In the genomic region with DNA sequence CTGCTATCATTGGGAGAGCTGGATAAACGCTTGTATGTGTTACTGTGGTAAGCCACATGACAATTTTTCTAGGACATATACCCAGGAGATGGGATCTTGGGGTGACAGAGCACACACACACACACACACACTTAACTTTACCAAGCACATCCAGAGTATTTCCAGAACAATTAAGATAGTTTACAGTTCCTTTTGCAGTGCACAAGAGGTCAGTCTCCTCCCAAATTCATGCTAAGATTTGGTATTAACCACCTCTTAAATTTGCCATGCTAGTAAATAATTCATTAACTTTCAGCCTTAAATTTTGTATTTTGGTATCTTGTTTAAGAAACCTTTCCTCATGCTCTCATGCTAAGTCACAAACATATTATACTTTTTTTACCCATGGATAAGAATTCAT, we compare ENCODE assay signal across 24 cellular contexts. TPM values are rescaled to one million over a fixed set of nuclear protein-coding genes. Genes with fewer than 3 reads are reported as not detected.
DNase-seq lines count a peak whose midpoint lies in the region; ATAC-seq, FAIRE-seq and TF ChIP-seq lines count a peak whose summit lies in the region.
"Had no signal": no experiment of that assay in that cellular context is flagged by ENCODE, and none has a peak within 500 bp of the region (broad histone marks: within the 10 kb centered on the region; RNA-seq: fewer than 3 reads in every experiment).

No MANE protein-coding gene starts in this region.

- BruUV-seq in A673 (replicated peaks; lab: Mats Ljungman, UMichigan): no TSS peak

- no peaks in the 10 kb centered on the region for H3K4me1 ChIP-seq in A673 (ENCODE audit: insufficient read depth, low read length, poor library complexity, severe bottlenecking)
- peaks cover 0 to 5% of the 10 kb centered on the region in 2 donors for H3K4me1 ChIP-seq in kidney (ENCODE audit: control insufficient read depth in 1 of 2, insufficient read depth in 1 of 2, low read depth in 1 of 2, low read length in 2 of 2)
- H3K4me1 ChIP-seq in uterus: no peaks in the 10 kb centered on the region
- H3K4me1 ChIP-seq: spleen, tibial nerve had no signal

- TF ChIP-seq CTCF in A673 (conservative IDR thresholded peaks at IDR 0.05; ENCODE audit: low read depth, low read length): peak; percentile 30; the same call in 1 of the 2 replicates
- no peak for TF ChIP-seq CTCF in cardiac fibroblast (IDR thresholded peaks at IDR 0.05; ENCODE audit: low read depth, low read length)
- peak; percentile 11 for TF ChIP-seq CTCF in kidney (IDR thresholded peaks at IDR 0.05; ENCODE audit: borderline replicate concordance, extremely low read depth, insufficient read depth)
- TF ChIP-seq CTCF in uterus (IDR thresholded peaks at IDR 0.05): no peak

- H3K4me3 ChIP-seq in A673 (ENCODE audit: low read depth, low read length, poor library complexity, severe bottlenecking) (no peak overlapping the region), cardiac fibroblast (replicated peaks in 1 of 2; ENCODE audit: low read depth in 2 of 2, low read length in 2 of 2) (no peak overlapping the region), kidney (ENCODE audit: low read length in 2 of 2) (no peak overlapping the region), uterus (no peak overlapping the region)
- H3K4me3 ChIP-seq: esophagus muscularis mucosa, spleen, stomach, tibial nerve had no signal

- H3K27me3 ChIP-seq in A673 (replicated peaks; ENCODE audit: insufficient read depth, low read depth, low read length, poor library complexity) (no peaks in the 10 kb centered on the region), uterus (no peaks in the 10 kb centered on the region)
- H3K27me3 ChIP-seq: esophagus muscularis mucosa, spleen, stomach, tibial nerve had no signal

- FAIRE-seq in kidney (lab: Jason Lieb, UNC): no peak
- FAIRE-seq: astrocyte, D721Med, TTC549 had no signal

- CTCF ChIA-PET in A673 (lab: Charles Lee): no interaction called here

- H3K36me3 ChIP-seq in A673 (ENCODE audit: insufficient read depth, low read length, poor library complexity, severe bottlenecking): no peaks in the 10 kb centered on the region
- H3K36me3 ChIP-seq in kidney (ENCODE audit: control insufficient read depth in 1 of 2, insufficient read depth in 2 of 2, low read length in 2 of 2): no peaks in the 10 kb centered on the region
- no peaks in the 10 kb centered on the region for H3K36me3 ChIP-seq in uterus
- H3K36me3 ChIP-seq: esophagus muscularis mucosa, spleen, stomach, tibial nerve had no signal

- DNase-seq in A673 (ENCODE audit: low spot score) (no peak), LHCN-M2 (ENCODE audit: low read depth) (peak; percentile 9), cardiac fibroblast (ENCODE audit: low read depth in 2 of 2) (peak; percentile 20 to 35), kidney (no peak), uterus (no peak), occipital lobe (lab: John Stamatoyannopoulos, UW) (no peak), OCI-M2 (lab: John Stamatoyannopoulos, UW; ENCODE audit: unreplicated experiment) (no peak)
- DNase-seq: activated T-cell treated with anti-CD3 and anti-CD28 coated beads, Interleukin-2, amount 50 U/mL, for 72 hours; H7; left colon; mesendoderm; NCI-H146; NCI-H2171; spleen; stomach had no signal

- POLR2A ChIA-PET in A673 (lab: Charles Lee; ENCODE audit: low non-redundant PET): no interaction called here

- H3K9ac ChIP-seq in kidney (ENCODE audit: low read length in 2 of 2): no peak overlapping the region

- H3K9me3 ChIP-seq in A673 (ENCODE audit: low read depth, low read length, poor library complexity, severe bottlenecking): no peaks in the 10 kb centered on the region
- no peaks in the 10 kb centered on the region for H3K9me3 ChIP-seq in kidney (ENCODE audit: control insufficient read depth in 1 of 2, low read length in 2 of 2)
- H3K9me3 ChIP-seq in uterus: no peaks in the 10 kb centered on the region
- H3K9me3 ChIP-seq: esophagus muscularis mucosa, spleen, stomach, tibial nerve had no signal

- TF ChIP-seq POLR2A in uterus (IDR thresholded peaks at IDR 0.05): no peak

- H3K27ac ChIP-seq in A673 (ENCODE audit: low read depth, low read length, poor library complexity, severe bottlenecking): no peak overlapping the region
- no peak overlapping the region for H3K27ac ChIP-seq in kidney (ENCODE audit: low read depth in 2 of 2, low read length in 2 of 2)
- no peak overlapping the region for H3K27ac ChIP-seq in uterus
- H3K27ac ChIP-seq: C4-2B, esophagus muscularis mucosa, RWPE1, spleen, stomach, tibial nerve had no signal

- ATAC-seq in GM21390 (IDR thresholded peaks at IDR 0.05; ENCODE audit: unreplicated experiment): no peak
- ATAC-seq: activated naive CD4-positive, alpha-beta T cell treated with anti-CD3 and anti-CD28 coated beads, Interleukin-2, amount 50 U/mL, for 72 hours; activated T-cell treated with anti-CD3 and anti-CD28 coated beads, Interleukin-2, amount 50 U/mL, for 72 hours; left colon had no signal

- intact Hi-C loops in A673 (cut with micrococcal nuclease; ENCODE audit: unreplicated experiment) (loop anchor here (10.0 kb wide), 1 partner anchor 132 kb away; no protein-coding TSS in a partner anchor), kidney (cut with DNase I) (no loop called here), uterus (cut with DNase I; ENCODE audit: low total_unique reads) (no loop called here)

RNA-seq across cellular contexts. Expression of a gene that starts 33.9 kb away (rescaled TPM):
- total RNA-seq in A673 (2021): 73.1 and 77.6 TPM in 2 replicates
- total RNA-seq in LHCN-M2 (2014; rRNA removed): 74.7 and 85.9 TPM in 2 replicates
- polyA plus RNA-seq in LHCN-M2 (2012): 52.2 TPM
- total RNA-seq in kidney: 76.1 TPM
- 43.1 TPM for polyA plus RNA-seq in kidney (ENCODE audit: insufficient read depth, low read depth, low replicate concordance)
- 100 to 1,000 TPM in 2 of 4 donors, 10 to 100 TPM in 2; 85.0 to 140 (median 116) TPM for total RNA-seq in uterus
- total RNA-seq in occipital lobe: 19.7 TPM

Comparison
In these comparisons a context has a peak if more than half of its experiments do, and no peak if none do; other contexts are left out.
1. DNase-seq: peak in LHCN-M2 (single experiment) and cardiac fibroblast (2 of 2); none in A673 (single experiment), kidney (single experiment), uterus (0 of 2), occipital lobe (single experiment) and OCI-M2 (single experiment).
2. CTCF ChIP-seq: peak in A673 (single experiment) and kidney (single experiment); none in cardiac fibroblast (single experiment) and uterus (0 of 4).